1 cellular context compared by ENCODE assay signal in the genomic region with DNA sequence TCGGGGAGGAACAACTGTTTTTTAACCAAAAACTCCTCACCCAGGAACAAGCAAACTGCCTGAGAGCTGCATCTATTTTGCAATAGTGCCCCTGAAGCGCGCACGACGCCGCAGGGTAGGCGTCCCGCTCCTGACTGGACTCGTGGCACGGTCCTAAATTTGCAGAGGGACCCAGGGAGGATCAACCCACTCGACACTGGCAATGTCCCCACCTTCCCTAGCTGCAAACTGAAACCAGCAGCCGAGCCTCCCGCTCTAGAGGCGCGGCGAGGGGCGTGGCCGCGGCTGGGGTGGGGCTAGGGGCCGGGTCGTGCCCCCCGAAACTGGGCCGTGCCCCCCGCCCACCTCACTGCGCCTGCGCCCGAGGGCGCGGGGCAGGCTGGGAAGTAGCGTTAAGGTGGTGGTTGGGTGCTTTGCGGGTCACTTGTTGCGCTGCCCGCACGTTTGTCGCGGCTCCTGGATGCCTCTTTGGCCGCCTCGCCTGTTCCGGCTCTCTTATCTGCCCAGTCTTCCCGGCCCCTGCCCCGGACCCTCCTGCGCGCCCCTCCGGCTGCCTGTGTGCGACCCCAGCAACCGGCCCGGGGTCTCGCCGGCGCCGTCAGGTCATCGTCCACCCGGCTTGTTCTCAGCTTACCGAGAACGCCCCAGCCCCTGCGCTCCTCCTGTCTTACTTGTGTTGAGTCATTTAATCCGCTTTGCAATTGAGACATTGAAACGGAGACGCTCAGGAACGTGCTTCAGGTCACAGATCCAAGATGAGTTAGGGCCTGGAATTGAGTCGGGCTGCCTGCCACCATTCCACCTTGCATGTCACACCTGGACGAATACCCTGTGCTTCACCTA.
TF ChIP-seq lines count a peak whose summit lies in the region.

No MANE protein-coding gene starts in this region.

TF ChIP-seq in H1, 55 proteins besides CTCF, POLR2A, EP300 and RAD21 (continued from another document):
- TF ChIP-seq, protein P1, sequence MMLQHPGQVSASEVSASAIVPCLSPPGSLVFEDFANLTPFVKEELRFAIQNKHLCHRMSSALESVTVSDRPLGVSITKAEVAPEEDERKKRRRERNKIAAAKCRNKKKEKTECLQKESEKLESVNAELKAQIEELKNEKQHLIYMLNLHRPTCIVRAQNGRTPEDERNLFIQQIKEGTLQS (IDR thresholded peaks at IDR 0.05; ENCODE audit: insufficient read depth, low read depth, low read length): no peak
- no peak for TF ChIP-seq CTBP2 (IDR thresholded peaks at IDR 0.05; ENCODE audit: borderline replicate concordance, insufficient read depth, insufficient read length, low read length)
- TF ChIP-seq TAF7 (optimal IDR thresholded peaks at IDR 0.05; ENCODE audit: borderline replicate concordance, low read depth, low read length): peak; percentile 88
- TF ChIP-seq JUN (IDR thresholded peaks at IDR 0.05; ENCODE audit: low read depth, low read length): no peak
- TF ChIP-seq GABPA (IDR thresholded peaks at IDR 0.05; ENCODE audit: borderline replicate concordance, insufficient read depth, low read length): no peak
- no peak for TF ChIP-seq SUZ12 (IDR thresholded peaks at IDR 0.05; ENCODE audit: low read length)
- TF ChIP-seq USF2 (IDR thresholded peaks at IDR 0.05; ENCODE audit: low read length): no peak
- no peak for TF ChIP-seq RFX5 (IDR thresholded peaks at IDR 0.05; ENCODE audit: borderline replicate concordance, low read depth, low read length)
- TF ChIP-seq CBX8 (IDR thresholded peaks at IDR 0.05; ENCODE audit: borderline replicate concordance, low read depth, low read length): no peak
- TF ChIP-seq SIRT6 (IDR thresholded peaks at IDR 0.05; ENCODE audit: low read length): no peak
- TF ChIP-seq ZNF274 (IDR thresholded peaks at IDR 0.05; ENCODE audit: borderline replicate concordance, extremely low read depth, low read length): no peak
- peak; percentile 70 for TF ChIP-seq SP1 (IDR thresholded peaks at IDR 0.05; ENCODE audit: low read depth, low read length)
- TF ChIP-seq KDM5A (IDR thresholded peaks at IDR 0.05; ENCODE audit: low read length): no peak
- peak; percentile 65 for TF ChIP-seq E2F6 (IDR thresholded peaks at IDR 0.05)
- no peak for TF ChIP-seq RBBP5 (IDR thresholded peaks at IDR 0.05; ENCODE audit: borderline replicate concordance, low read depth, low read length)
- TF ChIP-seq RNF2 (IDR thresholded peaks at IDR 0.05; ENCODE audit: borderline replicate concordance, low read depth, low read length, missing control alignments, poor library complexity, severe bottlenecking): no peak
- peak; percentile 47 for TF ChIP-seq KDM4A (IDR thresholded peaks at IDR 0.05; ENCODE audit: low read depth, low read length, severe bottlenecking)
- TF ChIP-seq SAP30 (IDR thresholded peaks at IDR 0.05; ENCODE audit: insufficient read depth, insufficient replicate concordance, low read length): peak; percentile 78
- TF ChIP-seq NANOG (IDR thresholded peaks at IDR 0.05; ENCODE audit: insufficient read depth, low read depth, low read length, poor library complexity, severe bottlenecking): no peak
- no peak for TF ChIP-seq SP2 (IDR thresholded peaks at IDR 0.05; ENCODE audit: low read length)
- TF ChIP-seq CHD2 (IDR thresholded peaks at IDR 0.05; ENCODE audit: low read length): no peak
- no peak for TF ChIP-seq FOSL1 (IDR thresholded peaks at IDR 0.05; ENCODE audit: insufficient read depth, low read depth, low read length)
- TF ChIP-seq, protein P2, sequence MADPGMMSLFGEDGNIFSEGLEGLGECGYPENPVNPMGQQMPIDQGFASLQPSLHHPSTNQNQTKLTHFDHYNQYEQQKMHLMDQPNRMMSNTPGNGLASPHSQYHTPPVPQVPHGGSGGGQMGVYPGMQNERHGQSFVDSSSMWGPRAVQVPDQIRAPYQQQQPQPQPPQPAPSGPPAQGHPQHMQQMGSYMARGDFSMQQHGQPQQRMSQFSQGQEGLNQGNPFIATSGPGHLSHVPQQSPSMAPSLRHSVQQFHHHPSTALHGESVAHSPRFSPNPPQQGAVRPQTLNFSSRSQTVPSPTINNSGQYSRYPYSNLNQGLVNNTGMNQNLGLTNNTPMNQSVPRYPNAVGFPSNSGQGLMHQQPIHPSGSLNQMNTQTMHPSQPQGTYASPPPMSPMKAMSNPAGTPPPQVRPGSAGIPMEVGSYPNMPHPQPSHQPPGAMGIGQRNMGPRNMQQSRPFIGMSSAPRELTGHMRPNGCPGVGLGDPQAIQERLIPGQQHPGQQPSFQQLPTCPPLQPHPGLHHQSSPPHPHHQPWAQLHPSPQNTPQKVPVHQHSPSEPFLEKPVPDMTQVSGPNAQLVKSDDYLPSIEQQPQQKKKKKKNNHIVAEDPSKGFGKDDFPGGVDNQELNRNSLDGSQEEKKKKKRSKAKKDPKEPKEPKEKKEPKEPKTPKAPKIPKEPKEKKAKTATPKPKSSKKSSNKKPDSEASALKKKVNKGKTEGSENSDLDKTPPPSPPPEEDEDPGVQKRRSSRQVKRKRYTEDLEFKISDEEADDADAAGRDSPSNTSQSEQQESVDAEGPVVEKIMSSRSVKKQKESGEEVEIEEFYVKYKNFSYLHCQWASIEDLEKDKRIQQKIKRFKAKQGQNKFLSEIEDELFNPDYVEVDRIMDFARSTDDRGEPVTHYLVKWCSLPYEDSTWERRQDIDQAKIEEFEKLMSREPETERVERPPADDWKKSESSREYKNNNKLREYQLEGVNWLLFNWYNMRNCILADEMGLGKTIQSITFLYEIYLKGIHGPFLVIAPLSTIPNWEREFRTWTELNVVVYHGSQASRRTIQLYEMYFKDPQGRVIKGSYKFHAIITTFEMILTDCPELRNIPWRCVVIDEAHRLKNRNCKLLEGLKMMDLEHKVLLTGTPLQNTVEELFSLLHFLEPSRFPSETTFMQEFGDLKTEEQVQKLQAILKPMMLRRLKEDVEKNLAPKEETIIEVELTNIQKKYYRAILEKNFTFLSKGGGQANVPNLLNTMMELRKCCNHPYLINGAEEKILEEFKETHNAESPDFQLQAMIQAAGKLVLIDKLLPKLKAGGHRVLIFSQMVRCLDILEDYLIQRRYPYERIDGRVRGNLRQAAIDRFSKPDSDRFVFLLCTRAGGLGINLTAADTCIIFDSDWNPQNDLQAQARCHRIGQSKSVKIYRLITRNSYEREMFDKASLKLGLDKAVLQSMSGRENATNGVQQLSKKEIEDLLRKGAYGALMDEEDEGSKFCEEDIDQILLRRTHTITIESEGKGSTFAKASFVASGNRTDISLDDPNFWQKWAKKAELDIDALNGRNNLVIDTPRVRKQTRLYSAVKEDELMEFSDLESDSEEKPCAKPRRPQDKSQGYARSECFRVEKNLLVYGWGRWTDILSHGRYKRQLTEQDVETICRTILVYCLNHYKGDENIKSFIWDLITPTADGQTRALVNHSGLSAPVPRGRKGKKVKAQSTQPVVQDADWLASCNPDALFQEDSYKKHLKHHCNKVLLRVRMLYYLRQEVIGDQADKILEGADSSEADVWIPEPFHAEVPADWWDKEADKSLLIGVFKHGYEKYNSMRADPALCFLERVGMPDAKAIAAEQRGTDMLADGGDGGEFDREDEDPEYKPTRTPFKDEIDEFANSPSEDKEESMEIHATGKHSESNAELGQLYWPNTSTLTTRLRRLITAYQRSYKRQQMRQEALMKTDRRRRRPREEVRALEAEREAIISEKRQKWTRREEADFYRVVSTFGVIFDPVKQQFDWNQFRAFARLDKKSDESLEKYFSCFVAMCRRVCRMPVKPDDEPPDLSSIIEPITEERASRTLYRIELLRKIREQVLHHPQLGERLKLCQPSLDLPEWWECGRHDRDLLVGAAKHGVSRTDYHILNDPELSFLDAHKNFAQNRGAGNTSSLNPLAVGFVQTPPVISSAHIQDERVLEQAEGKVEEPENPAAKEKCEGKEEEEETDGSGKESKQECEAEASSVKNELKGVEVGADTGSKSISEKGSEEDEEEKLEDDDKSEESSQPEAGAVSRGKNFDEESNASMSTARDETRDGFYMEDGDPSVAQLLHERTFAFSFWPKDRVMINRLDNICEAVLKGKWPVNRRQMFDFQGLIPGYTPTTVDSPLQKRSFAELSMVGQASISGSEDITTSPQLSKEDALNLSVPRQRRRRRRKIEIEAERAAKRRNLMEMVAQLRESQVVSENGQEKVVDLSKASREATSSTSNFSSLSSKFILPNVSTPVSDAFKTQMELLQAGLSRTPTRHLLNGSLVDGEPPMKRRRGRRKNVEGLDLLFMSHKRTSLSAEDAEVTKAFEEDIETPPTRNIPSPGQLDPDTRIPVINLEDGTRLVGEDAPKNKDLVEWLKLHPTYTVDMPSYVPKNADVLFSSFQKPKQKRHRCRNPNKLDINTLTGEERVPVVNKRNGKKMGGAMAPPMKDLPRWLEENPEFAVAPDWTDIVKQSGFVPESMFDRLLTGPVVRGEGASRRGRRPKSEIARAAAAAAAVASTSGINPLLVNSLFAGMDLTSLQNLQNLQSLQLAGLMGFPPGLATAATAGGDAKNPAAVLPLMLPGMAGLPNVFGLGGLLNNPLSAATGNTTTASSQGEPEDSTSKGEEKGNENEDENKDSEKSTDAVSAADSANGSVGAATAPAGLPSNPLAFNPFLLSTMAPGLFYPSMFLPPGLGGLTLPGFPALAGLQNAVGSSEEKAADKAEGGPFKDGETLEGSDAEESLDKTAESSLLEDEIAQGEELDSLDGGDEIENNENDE (IDR thresholded peaks at IDR 0.05; ENCODE audit: insufficient replicate concordance, low read length): no peak
- TF ChIP-seq SIX5 (IDR thresholded peaks at IDR 0.05; ENCODE audit: low read depth, low read length): no peak
- TF ChIP-seq, protein P3, sequence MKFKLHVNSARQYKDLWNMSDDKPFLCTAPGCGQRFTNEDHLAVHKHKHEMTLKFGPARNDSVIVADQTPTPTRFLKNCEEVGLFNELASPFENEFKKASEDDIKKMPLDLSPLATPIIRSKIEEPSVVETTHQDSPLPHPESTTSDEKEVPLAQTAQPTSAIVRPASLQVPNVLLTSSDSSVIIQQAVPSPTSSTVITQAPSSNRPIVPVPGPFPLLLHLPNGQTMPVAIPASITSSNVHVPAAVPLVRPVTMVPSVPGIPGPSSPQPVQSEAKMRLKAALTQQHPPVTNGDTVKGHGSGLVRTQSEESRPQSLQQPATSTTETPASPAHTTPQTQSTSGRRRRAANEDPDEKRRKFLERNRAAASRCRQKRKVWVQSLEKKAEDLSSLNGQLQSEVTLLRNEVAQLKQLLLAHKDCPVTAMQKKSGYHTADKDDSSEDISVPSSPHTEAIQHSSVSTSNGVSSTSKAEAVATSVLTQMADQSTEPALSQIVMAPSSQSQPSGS (IDR thresholded peaks at IDR 0.05; ENCODE audit: low read length): no peak
- no peak for TF ChIP-seq RXRA (IDR thresholded peaks at IDR 0.05; ENCODE audit: insufficient read depth, low read depth, low read length)
- TF ChIP-seq BRCA1 (IDR thresholded peaks at IDR 0.05; ENCODE audit: low read depth, low read length): no peak
- TF ChIP-seq HDAC6 (IDR thresholded peaks at IDR 0.05; ENCODE audit: low read depth, low read length): no peak
- no peak for TF ChIP-seq POU5F1 (IDR thresholded peaks at IDR 0.05; ENCODE audit: low read depth, low read length)
- TF ChIP-seq BCL11A (IDR thresholded peaks at IDR 0.05; ENCODE audit: low read depth in 2 of 2, low read length in 2 of 2): no peak
- TF ChIP-seq TCF12 (IDR thresholded peaks at IDR 0.05; ENCODE audit: low read depth, low read length): no peak
- peak; percentile 45; the same call in 1 of the 2 replicates for TF ChIP-seq CREB1 (IDR thresholded peaks at IDR 0.05)
- no peak for TF ChIP-seq YY1 (IDR thresholded peaks at IDR 0.05; ENCODE audit: low read depth, low read length)
- no peak for TF ChIP-seq CHD1 (IDR thresholded peaks at IDR 0.05; ENCODE audit: low read depth, low read length)
- TF ChIP-seq GTF2F1 (IDR thresholded peaks at IDR 0.05; ENCODE audit: borderline replicate concordance, low read depth, low read length): peak; percentile 69; the same call in 1 of the 2 replicates
- TF ChIP-seq JUND (IDR thresholded peaks at IDR 0.05; ENCODE audit: low read length): 0 out of 2 replicates have a peak, but pooled peaks have one; percentile 21
- TF ChIP-seq SIN3A (conservative IDR thresholded peaks at IDR 0.05 in 1 of 2, IDR thresholded peaks at IDR 0.05 in 1 of 2; ENCODE audit: low read depth in 1 of 2, low read length in 2 of 2): no peak; a peak in 1 of 4 replicates
- peak; percentile 89 for TF ChIP-seq NRF1 (IDR thresholded peaks at IDR 0.05; ENCODE audit: low read depth, low read length)
- TF ChIP-seq TBP (IDR thresholded peaks at IDR 0.05; ENCODE audit: low read depth, low read length): peak; percentile 94
- no peak for TF ChIP-seq SRF (IDR thresholded peaks at IDR 0.05; ENCODE audit: low read depth, low read length)
- TF ChIP-seq, protein P4, sequence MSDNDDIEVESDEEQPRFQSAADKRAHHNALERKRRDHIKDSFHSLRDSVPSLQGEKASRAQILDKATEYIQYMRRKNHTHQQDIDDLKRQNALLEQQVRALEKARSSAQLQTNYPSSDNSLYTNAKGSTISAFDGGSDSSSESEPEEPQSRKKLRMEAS (IDR thresholded peaks at IDR 0.05): no peak; the same call in none of the 2 replicates
- peak; percentile 81 for TF ChIP-seq PHF8 (conservative IDR thresholded peaks at IDR 0.05; ENCODE audit: low read depth, low read length)
- TF ChIP-seq POLR2AphosphoS5 (IDR thresholded peaks at IDR 0.05; ENCODE audit: low read depth, low read length): peak; percentile 99
- peak; percentile 97 for TF ChIP-seq TAF1 (IDR thresholded peaks at IDR 0.05; ENCODE audit: low read depth, low read length)
- peak; percentile 75 for TF ChIP-seq ASH2L (IDR thresholded peaks at IDR 0.05; ENCODE audit: low read length)
- peak; percentile 13; the same call in 1 of the 2 replicates for TF ChIP-seq EGR1 (IDR thresholded peaks at IDR 0.05; ENCODE audit: borderline replicate concordance, low read depth, low read length)
- no peak for TF ChIP-seq HDAC2 (IDR thresholded peaks at IDR 0.05; ENCODE audit: borderline replicate concordance in 1 of 2, low read depth in 2 of 2, low read length in 2 of 2)
- TF ChIP-seq BACH1 (IDR thresholded peaks at IDR 0.05; ENCODE audit: low read length): no peak
- peak; percentile 57 for TF ChIP-seq CEBPB (IDR thresholded peaks at IDR 0.05; ENCODE audit: low read depth, low read length)
- TF ChIP-seq KDM1A (IDR thresholded peaks at IDR 0.05; ENCODE audit: borderline replicate concordance, low read length): no peak
- no peak for TF ChIP-seq CBX5 (IDR thresholded peaks at IDR 0.05; ENCODE audit: low read depth, low read length)
